In genomic region chr2:120765031-120765910, GRCh38 we compare ENCODE assay signal across 12 cellular contexts. TPM values are rescaled to one million over a fixed set of nuclear protein-coding genes. Genes with fewer than 3 reads are reported as not detected.
DNase-seq lines count a peak whose midpoint lies in the region; ATAC-seq, FAIRE-seq and TF ChIP-seq lines count a peak whose summit lies in the region.
"Had no signal": no experiment of that assay in that cellular context is flagged by ENCODE, and none has a peak within 500 bp of the region (broad histone marks: within the 10 kb centered on the region; RNA-seq: fewer than 3 reads in every experiment).

No MANE protein-coding gene starts in this region.

- H3K4me3 ChIP-seq in Panc1 (ENCODE audit: low read depth in 2 of 2, low read length in 2 of 2) (no peak overlapping the region), endothelial cell of umbilical vein (replicated peaks in 1 of 3; ENCODE audit: insufficient read depth in 1 of 3, low read depth in 1 of 3, low read length in 3 of 3) (no peak overlapping the region), stomach (no peak overlapping the region)
- H3K4me3 ChIP-seq: tibial nerve had no signal

- H2AFZ ChIP-seq in endothelial cell of umbilical vein (ENCODE audit: low read depth, low read length) = no peak overlapping the region

- H3K27me3 Mint-ChIP-seq in activated CD8-positive, alpha-beta memory T cell treated with anti-CD3 and anti-CD28 coated beads, Interleukin-2, amount 10 ng/mL, durations not matched to agents 7 days and 5 days = no peaks in the 10 kb centered on the region
- H3K27me3 Mint-ChIP-seq in immature natural killer cell (ENCODE audit: low read depth in 3 of 3) = peaks cover 0 to 2% (median 0%) of the 10 kb centered on the region in 3 donors

- dilution Hi-C loops in endothelial cell of umbilical vein (cut with MboI; ENCODE audit: extremely low pct_ligation_motif_present, low sequenced_read_pairs) = no loop called here

- H3K36me3 Mint-ChIP-seq in activated CD8-positive, alpha-beta memory T cell treated with anti-CD3 and anti-CD28 coated beads, Interleukin-2, amount 10 ng/mL, durations not matched to agents 7 days and 5 days = no peaks in the 10 kb centered on the region
- no peaks in the 10 kb centered on the region for H3K36me3 Mint-ChIP-seq in immature natural killer cell

- no peak for DNase-seq in Panc1 (ENCODE audit: low read depth, low spot score)
- peak; percentile 4 for DNase-seq in endothelial cell of umbilical vein (ENCODE audit: low read depth, low spot score)
- peak; percentile 37 to 45 for DNase-seq in lung microvascular endothelial cell (ENCODE audit: low read depth in 2 of 2)
- no peak for DNase-seq in stomach
- no peak for DNase-seq in activated CD8-positive, alpha-beta memory T cell treated with anti-CD3 and anti-CD28 coated beads, Interleukin-2, amount 10 ng/mL, durations not matched to agents 7 days and 5 days
- no peak for DNase-seq in NCI-H1436 (lab: John Stamatoyannopoulos, UW)
- DNase-seq in immature natural killer cell = no peak
- DNase-seq: activated CD4-positive, alpha-beta T cell treated with anti-CD3 and anti-CD28 coated beads, Interleukin-2, amount 50 U/mL, for 4 hours had no signal

- POLR2A ChIA-PET in Panc1 (lab: Charles Lee) = no interaction called here
- POLR2A ChIA-PET in endothelial cell of umbilical vein (lab: Charles Lee) = no interaction called here

- H4K20me1 ChIP-seq in endothelial cell of umbilical vein (replicated peaks; ENCODE audit: control insufficient read depth, extremely low read depth, insufficient read depth, low read length) = no peaks in the 10 kb centered on the region

- no peak overlapping the region for H3K4me3 Mint-ChIP-seq in activated CD8-positive, alpha-beta memory T cell treated with anti-CD3 and anti-CD28 coated beads, Interleukin-2, amount 10 ng/mL, durations not matched to agents 7 days and 5 days
- no peak overlapping the region for H3K4me3 Mint-ChIP-seq in immature natural killer cell

- in situ Hi-C loops in Panc1 (cut with HindIII; ENCODE audit: low pct_unique_long_range_greater_than_20kb, low sequenced_read_pairs) = no loop called here

- no peaks in the 10 kb centered on the region for H3K4me1 Mint-ChIP-seq in activated CD8-positive, alpha-beta memory T cell treated with anti-CD3 and anti-CD28 coated beads, Interleukin-2, amount 10 ng/mL, durations not matched to agents 7 days and 5 days
- no peaks in the 10 kb centered on the region for H3K4me1 Mint-ChIP-seq in immature natural killer cell

- H3K27me3 ChIP-seq in Panc1 (ENCODE audit: control insufficient read depth, insufficient read depth, low read length) (no peaks in the 10 kb centered on the region), endothelial cell of umbilical vein (ENCODE audit: control insufficient read depth in 2 of 2, insufficient read depth in 2 of 2, low read length in 2 of 2) (no peaks in the 10 kb centered on the region), stomach (no peaks in the 10 kb centered on the region)
- H3K27me3 ChIP-seq: tibial nerve had no signal

- TF ChIP-seq EP300 in stomach (IDR thresholded peaks at IDR 0.05) = no peak

- H3K9ac ChIP-seq in endothelial cell of umbilical vein (replicated peaks; ENCODE audit: extremely low read depth, insufficient read depth, low read length) = peak overlapping the region; percentile 5

- ATAC-seq in Panc1 = 0 out of 2 replicates have a peak, but pooled peaks have one; percentile 14
- ATAC-seq in activated CD8-positive, alpha-beta memory T cell treated with anti-CD3 and anti-CD28 coated beads, Interleukin-2, amount 10 ng/mL, durations not matched to agents 7 days and 5 days = no peak
- no peak for ATAC-seq in GM18502 (IDR thresholded peaks at IDR 0.05; ENCODE audit: poor library complexity, unreplicated experiment)

- TF ChIP-seq POLR2A in endothelial cell of umbilical vein (IDR thresholded peaks at IDR 0.05; ENCODE audit: low read depth, low read length) (no peak), stomach (IDR thresholded peaks at IDR 0.05) (no peak)

- no peaks in the 10 kb centered on the region for H3K36me3 ChIP-seq in Panc1 (ENCODE audit: control insufficient read depth, insufficient read depth, low read length)
- no peaks in the 10 kb centered on the region for H3K36me3 ChIP-seq in endothelial cell of umbilical vein (ENCODE audit: control insufficient read depth in 2 of 2, extremely low read depth in 1 of 2, insufficient read depth in 2 of 2, low read length in 2 of 2)
- no peaks in the 10 kb centered on the region for H3K36me3 ChIP-seq in stomach
- H3K36me3 ChIP-seq: tibial nerve had no signal

- H3K9me3 ChIP-seq in Panc1 (ENCODE audit: control insufficient read depth, insufficient read depth, low read depth, low read length) (no peaks in the 10 kb centered on the region), endothelial cell of umbilical vein (replicated peaks; ENCODE audit: control insufficient read depth, insufficient read depth, low read length) (no peaks in the 10 kb centered on the region), stomach (no peaks in the 10 kb centered on the region)
- H3K9me3 ChIP-seq: tibial nerve had no signal

- H3K4me2 ChIP-seq in endothelial cell of umbilical vein (ENCODE audit: insufficient read depth, low read length) = no peak overlapping the region

- no peaks in the 10 kb centered on the region for H3K9me3 Mint-ChIP-seq in activated CD8-positive, alpha-beta memory T cell treated with anti-CD3 and anti-CD28 coated beads, Interleukin-2, amount 10 ng/mL, durations not matched to agents 7 days and 5 days (ENCODE audit: low read depth)
- H3K9me3 Mint-ChIP-seq in immature natural killer cell = no peaks in the 10 kb centered on the region

- H3K9me1 ChIP-seq in endothelial cell of umbilical vein (replicated peaks; ENCODE audit: control insufficient read depth, extremely low read depth, insufficient read depth, low read length) = no peaks in the 10 kb centered on the region

- H3K27ac ChIP-seq in Panc1 (ENCODE audit: low read length) (no peak overlapping the region), endothelial cell of umbilical vein (ENCODE audit: insufficient read depth, low read depth, low read length) (peak overlapping the region; percentile 6), stomach (peak overlapping the region; percentile 18 to 83 (median 72))

- CTCF ChIA-PET in Panc1 (lab: Charles Lee) (no interaction called here), endothelial cell of umbilical vein (lab: Charles Lee) (interaction anchor here (0.7 to 1.5 kb wide), 2 partner anchors 16 to 27 kb away, joined by 3 to 4 read pairs; no protein-coding TSS in a partner anchor)
- CTCF ChIA-PET in activated CD8-positive, alpha-beta memory T cell treated with anti-CD3 and anti-CD28 coated beads, Interleukin-2, amount 10 ng/mL, durations not matched to agents 7 days and 5 days (lab: Charles Lee) = no interaction called here

- intact Hi-C loops in Panc1 (cut with micrococcal nuclease; ENCODE audit: unreplicated experiment) (no loop called here), endothelial cell of umbilical vein (cut with micrococcal nuclease) (loop anchor here (5.0 kb wide), 1 partner anchor 68 kb away; no protein-coding TSS in a partner anchor), stomach (cut with DNase I; ENCODE audit: low total_unique reads) (no loop called here)

- BruUV-seq in Panc1 (replicated peaks; lab: Mats Ljungman, UMichigan) (no TSS peak), endothelial cell of umbilical vein (replicated peaks; lab: Mats Ljungman, UMichigan) (no TSS peak)

- FAIRE-seq in endothelial cell of umbilical vein (lab: Jason Lieb, UNC) = no peak
- FAIRE-seq: D721Med, GM12892 had no signal

- 51 to 68% (median 62%) methylated on average over 16 to 18 of the region's 18 CpGs for WGBS in stomach, 5 donors

- H3K27ac Mint-ChIP-seq in activated CD8-positive, alpha-beta memory T cell treated with anti-CD3 and anti-CD28 coated beads, Interleukin-2, amount 10 ng/mL, durations not matched to agents 7 days and 5 days = no peak overlapping the region
- no peak overlapping the region for H3K27ac Mint-ChIP-seq in immature natural killer cell

- peaks cover 10% of the 10 kb centered on the region for H3K4me1 ChIP-seq in Panc1 (ENCODE audit: control insufficient read depth, insufficient read depth, low read length)
- H3K4me1 ChIP-seq in endothelial cell of umbilical vein (ENCODE audit: control insufficient read depth, extremely low read depth, insufficient read depth, low read length) = peaks cover 15% of the 10 kb centered on the region
- peaks cover 15 to 37% (median 18%) of the 10 kb centered on the region in 4 donors for H3K4me1 ChIP-seq in stomach

- no peak for TF ChIP-seq CTCF in Panc1 (IDR thresholded peaks at IDR 0.05)
- no peak for TF ChIP-seq CTCF in endothelial cell of umbilical vein (IDR thresholded peaks at IDR 0.05; ENCODE audit: extremely low read depth in 1 of 2, insufficient read depth in 1 of 2, low read depth in 1 of 2, low read length in 2 of 2)
- no peak for TF ChIP-seq CTCF in stomach (IDR thresholded peaks at IDR 0.05)

- no peaks in the 10 kb centered on the region for H3K79me2 ChIP-seq in endothelial cell of umbilical vein (ENCODE audit: control insufficient read depth, insufficient read depth, low read length)

TF ChIP-seq in endothelial cell of umbilical vein, 7 proteins besides CTCF, POLR2A, EP300 and RAD21 (continues in another document):
- no peak for TF ChIP-seq GATA2 (IDR thresholded peaks at IDR 0.05; ENCODE audit: insufficient read depth, insufficient read length, low read depth, low read length)
- TF ChIP-seq MAX (IDR thresholded peaks at IDR 0.05; ENCODE audit: insufficient read depth, insufficient read length) = no peak
- TF ChIP-seq POLR2AphosphoS5 (IDR thresholded peaks at IDR 0.05; ENCODE audit: insufficient read depth, low read depth, low read length) = no peak

RNA-seq across cellular contexts. Expression of gene GLI2, which starts 29.6 kb away (rescaled TPM):
- total RNA-seq in Panc1 (2021; ENCODE audit: unreplicated experiment) (6.2 TPM), endothelial cell of umbilical vein (0.13 and 0.51 TPM in 2 replicates), lung microvascular endothelial cell (under 0.01 TPM in 1 of 2 replicates, not detected in the other), stomach (1 to 10 TPM in 2 of 5 donors, under 1 TPM in 2, not detected in 1; 0.45 to 2.8 (median 1.6) TPM)
- 5.1 TPM for polyA plus RNA-seq in Panc1 (2012; ENCODE audit: insufficient read length)
- polyA plus RNA-seq in endothelial cell of umbilical vein (0.02 TPM in 1 of 2 replicates, not detected in the other), stomach (under 1 TPM; 0.60 to 0.68 (median 0.61) TPM), immature natural killer cell (not detected)
- polyA plus RNA-seq in endothelial cell of umbilical vein (2011; cell fraction: cytosol; rRNA removed) = 0.01 TPM in 1 of 2 replicates, not detected in the other
- 0.01 TPM in 1 of 2 replicates, not detected in the other for polyA plus RNA-seq in endothelial cell of umbilical vein (2011; cell fraction: nucleus; rRNA removed)
- polyA plus RNA-seq in endothelial cell of umbilical vein (2012) = not detected in 2 replicates
- not detected in 2 replicates for polyA minus RNA-seq in endothelial cell of umbilical vein
- polyA minus RNA-seq in endothelial cell of umbilical vein (2011; cell fraction: cytosol; rRNA and poly(A)+ RNA removed) = 0.51 TPM
- polyA minus RNA-seq in endothelial cell of umbilical vein (2011; cell fraction: nucleus; rRNA and poly(A)+ RNA removed) = not detected in 2 replicates
- 1 to 10 TPM in 1 of 2 experiments, under 1 TPM in 1; 0.28 to 1.3 TPM for total RNA-seq in activated CD8-positive, alpha-beta memory T cell treated with anti-CD3 and anti-CD28 coated beads, Interleukin-2, amount 10 ng/mL, durations not matched to agents 7 days and 5 days

Comparison
In these comparisons a context has a peak if more than half of its experiments do, and no peak if none do; other contexts are left out.
1. DNase-seq: peak in endothelial cell of umbilical vein (single experiment) and lung microvascular endothelial cell (2 of 2); none in Panc1 (single experiment), stomach (single experiment), activated CD8-positive, alpha-beta memory T cell treated with anti-CD3 and anti-CD28 coated beads, Interleukin-2, amount 10 ng/mL, durations not matched to agents 7 days and 5 days (single experiment), NCI-H1436 (single experiment) and immature natural killer cell (0 of 3).